Comparison of ENCODE assay signal across 18 cellular contexts in the genomic region with DNA sequence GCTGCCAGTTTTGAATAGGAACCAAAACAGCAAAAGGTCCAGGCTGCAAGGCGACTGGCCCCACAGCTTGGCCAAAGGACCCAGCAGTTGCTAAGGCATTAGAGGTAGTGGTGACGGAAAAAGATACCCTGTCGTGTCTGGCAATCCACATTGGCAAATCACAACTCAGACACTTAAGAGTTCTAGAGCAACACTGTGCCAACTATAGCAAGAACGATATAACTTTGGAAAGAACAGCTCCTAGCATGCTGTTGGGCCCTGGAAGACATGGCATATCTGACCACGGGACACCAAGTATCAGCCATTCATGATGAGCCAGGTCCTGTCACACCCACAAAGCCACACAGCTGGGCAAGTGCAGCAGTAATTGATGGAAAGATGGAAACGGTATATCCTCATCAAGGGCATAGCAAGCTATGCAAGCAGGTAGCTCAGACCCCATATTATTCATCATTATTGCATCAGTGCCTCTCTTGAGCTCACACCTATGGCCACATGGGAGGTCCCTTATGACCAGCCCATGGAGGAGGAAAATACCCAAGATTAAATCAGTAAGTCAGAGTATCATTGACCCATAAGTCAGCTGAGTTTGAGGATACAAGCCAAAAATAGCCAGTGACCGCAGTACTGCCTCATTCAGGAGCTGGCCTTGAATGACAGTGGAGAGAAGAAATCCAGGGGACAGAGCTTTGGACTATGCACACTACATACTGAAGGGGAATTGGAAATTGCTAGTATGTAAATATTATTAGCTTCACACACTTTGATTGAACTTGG.
"Had no signal": no experiment of that assay in that cellular context is flagged by ENCODE, and none has a peak within 500 bp of the region (broad histone marks: within the 10 kb centered on the region; RNA-seq: fewer than 3 reads in every experiment).

No MANE protein-coding gene starts in this region.

- DNase-seq: activated CD4-positive, alpha-beta memory T cell treated with anti-CD3 and anti-CD28 coated beads for 36 hours; activated CD4-positive, alpha-beta T cell treated with anti-CD3 and anti-CD28 coated beads for 48 hours; activated naive CD4-positive, alpha-beta T cell treated with Interleukin-2 at 50 U/mL for 16 hours; activated naive CD8-positive, alpha-beta T cell treated with anti-CD3 and anti-CD28 coated beads for 36 hours; activated T-cell treated with anti-CD3 and anti-CD28 coated beads, Interleukin-2, amount 50 U/mL, for 48 hours; cortex of kidney; kidney glomerular epithelial cell; mucosa of descending colon; occipital lobe; spleen; stimulated activated CD4-positive, alpha-beta T cell treated with anti-CD3 and anti-CD28 coated beads, Interleukin-4, amount 100 ng/mL, for 24 hours; stimulated activated naive CD4-positive, alpha-beta T cell treated with Interleukin-2 at 50 U/mL for 16 hours; upper lobe of right lung had no signal

- H3K4me2 ChIP-seq: hepatocyte had no signal

- H3K4me1 Mint-ChIP-seq: memory B cell, neural crest cell had no signal

- H3K27ac ChIP-seq: epithelial cell of prostate, hepatocyte, spleen, upper lobe of right lung had no signal

- H3K9me3 ChIP-seq: mucosa of descending colon, spleen, upper lobe of right lung had no signal

- H2AFZ ChIP-seq: hepatocyte had no signal

- H3K36me3 ChIP-seq: spleen, upper lobe of right lung had no signal

- ATAC-seq: mucosa of descending colon; naive thymus-derived CD4-positive, alpha-beta T cell; upper lobe of right lung had no signal

- H3K27me3 ChIP-seq: hepatocyte, upper lobe of right lung had no signal

- H3K4me3 ChIP-seq: hepatocyte, mucosa of descending colon, spleen, upper lobe of right lung had no signal

- H3K27ac Mint-ChIP-seq: activated CD4-positive, alpha-beta memory T cell treated with anti-CD3 and anti-CD28 coated beads for 36 hours; activated naive CD8-positive, alpha-beta T cell treated with anti-CD3 and anti-CD28 coated beads for 36 hours; memory B cell had no signal

- H3K27me3 Mint-ChIP-seq: activated naive CD8-positive, alpha-beta T cell treated with anti-CD3 and anti-CD28 coated beads for 36 hours had no signal

- H3K4me1 ChIP-seq: upper lobe of right lung had no signal

- H3K36me3 Mint-ChIP-seq: activated CD4-positive, alpha-beta memory T cell treated with anti-CD3 and anti-CD28 coated beads for 36 hours; activated naive CD8-positive, alpha-beta T cell treated with anti-CD3 and anti-CD28 coated beads for 36 hours; memory B cell; naive thymus-derived CD4-positive, alpha-beta T cell had no signal

- H3K9me3 Mint-ChIP-seq: activated CD4-positive, alpha-beta memory T cell treated with anti-CD3 and anti-CD28 coated beads for 36 hours; activated naive CD8-positive, alpha-beta T cell treated with anti-CD3 and anti-CD28 coated beads for 36 hours; memory B cell; neural crest cell had no signal

- H3K79me2 ChIP-seq: hepatocyte had no signal

- H3K4me3 Mint-ChIP-seq: activated CD4-positive, alpha-beta memory T cell treated with anti-CD3 and anti-CD28 coated beads for 36 hours; activated naive CD8-positive, alpha-beta T cell treated with anti-CD3 and anti-CD28 coated beads for 36 hours; memory B cell; naive thymus-derived CD4-positive, alpha-beta T cell; neural crest cell had no signal
